8 cellular contexts compared by ENCODE assay signal in genomic region chr6:118618676-118619377, GRCh38. TPM values are rescaled to one million over a fixed set of nuclear protein-coding genes. Genes with fewer than 3 reads are reported as not detected.
DNase-seq lines count a peak whose midpoint lies in the region; ATAC-seq and TF ChIP-seq lines count a peak whose summit lies in the region.

No MANE protein-coding gene starts in this region.

- no peaks in the 10 kb centered on the region for H3K4me1 ChIP-seq in OCI-LY1 (ENCODE audit: insufficient read depth, low read length, severe bottlenecking)
- H3K4me1 ChIP-seq in neuronal stem cell (ENCODE audit: control insufficient read depth in 2 of 2, insufficient read depth in 1 of 2, low read depth in 1 of 2, low read length in 2 of 2): peaks cover 0 to 2% of the 10 kb centered on the region in 2 donors
- H3K4me1 ChIP-seq in suprapubic skin: no peaks in the 10 kb centered on the region

- TF ChIP-seq EP300 in suprapubic skin (IDR thresholded peaks at IDR 0.05): no peak

- H3K27ac ChIP-seq in OCI-LY1 (ENCODE audit: low read depth, low read length, poor library complexity, severe bottlenecking): no peak overlapping the region
- H3K27ac ChIP-seq in neuronal stem cell (replicated peaks; ENCODE audit: low read length): no peak overlapping the region
- no peak overlapping the region for H3K27ac ChIP-seq in suprapubic skin

- no peak overlapping the region for H2BK12ac ChIP-seq in neuronal stem cell (ENCODE audit: low read length)

- H3K79me2 ChIP-seq in OCI-LY1 (ENCODE audit: insufficient read depth, low read length): no peaks in the 10 kb centered on the region

- no peak overlapping the region for H3K14ac ChIP-seq in neuronal stem cell (ENCODE audit: low read length)

- no peaks in the 10 kb centered on the region for H3K79me1 ChIP-seq in neuronal stem cell (ENCODE audit: low read depth, low read length)

- no peak overlapping the region for H2AFZ ChIP-seq in OCI-LY1 (ENCODE audit: low read length)
- H2AFZ ChIP-seq in neuronal stem cell (ENCODE audit: low read length): no peak overlapping the region

- WGBS in neuronal stem cell (ENCODE audit: extremely low coverage in 2 of 2, insufficient read length in 2 of 2, insufficient replicate concordance in 1 of 2), 2 donors: no CpG with 5 or more reads among the region's 15 CpGs
- 68% methylated on average over 15 of the region's 15 CpGs for WGBS in suprapubic skin

- no peak overlapping the region for H4K91ac ChIP-seq in neuronal stem cell (ENCODE audit: low read depth, low read length, poor library complexity)

- H3K23ac ChIP-seq in neuronal stem cell (ENCODE audit: low read depth, low read length, poor library complexity): no peak overlapping the region

- no peaks in the 10 kb centered on the region for H3K9me3 ChIP-seq in OCI-LY1 (ENCODE audit: low read length)
- H3K9me3 ChIP-seq in neuronal stem cell (replicated peaks in 1 of 2; ENCODE audit: control insufficient read depth in 2 of 2, insufficient read depth in 1 of 2, low read depth in 1 of 2, low read length in 2 of 2): peaks cover 0 to 8% of the 10 kb centered on the region in 2 donors
- no peaks in the 10 kb centered on the region for H3K9me3 ChIP-seq in suprapubic skin

- no peak overlapping the region for H4K8ac ChIP-seq in neuronal stem cell (ENCODE audit: low read depth, low read length)

- H3K4ac ChIP-seq in neuronal stem cell (ENCODE audit: low read length): no peak overlapping the region

- peak; percentile 97 for ATAC-seq in GM18867 (IDR thresholded peaks at IDR 0.05; ENCODE audit: unreplicated experiment)
- ATAC-seq in HG03108 (IDR thresholded peaks at IDR 0.05; ENCODE audit: unreplicated experiment): peak; percentile 85

- H3K9me2 ChIP-seq in OCI-LY1 (ENCODE audit: low read depth, low read length): no peaks in the 10 kb centered on the region

- H4K20me1 ChIP-seq in OCI-LY1 (ENCODE audit: insufficient read depth, low read length): no peaks in the 10 kb centered on the region

- H3K4me2 ChIP-seq in OCI-LY1 (ENCODE audit: low read length) (no peak overlapping the region), neuronal stem cell (ENCODE audit: insufficient read depth, low read length, poor library complexity, severe bottlenecking) (no peak overlapping the region)

- H3K36me3 ChIP-seq in OCI-LY1 (ENCODE audit: insufficient read depth, low read length): no peaks in the 10 kb centered on the region
- no peaks in the 10 kb centered on the region for H3K36me3 ChIP-seq in neuronal stem cell (replicated peaks in 1 of 2; ENCODE audit: control insufficient read depth in 2 of 2, insufficient read depth in 2 of 2, low read length in 2 of 2)
- no peaks in the 10 kb centered on the region for H3K36me3 ChIP-seq in suprapubic skin

- no peak for TF ChIP-seq POLR2A in suprapubic skin (IDR thresholded peaks at IDR 0.05)

- H3K27me3 ChIP-seq in OCI-LY1 (ENCODE audit: insufficient read depth, low read length) (no peaks in the 10 kb centered on the region), neuronal stem cell (ENCODE audit: control insufficient read depth in 3 of 3, insufficient read depth in 3 of 3, low read depth in 1 of 3, low read length in 3 of 3) (peaks cover 0 to 1% (median 0%) of the 10 kb centered on the region in 3 experiments), suprapubic skin (no peaks in the 10 kb centered on the region)

- no peak overlapping the region for H2BK15ac ChIP-seq in neuronal stem cell (ENCODE audit: low read length)

- TF ChIP-seq CTCF in OCI-LY1 (IDR thresholded peaks at IDR 0.05; ENCODE audit: low read length): peak; percentile 94
- TF ChIP-seq CTCF in suprapubic skin (IDR thresholded peaks at IDR 0.05): peak; percentile 13 to 80

- H3F3A ChIP-seq in OCI-LY1 (ENCODE audit: insufficient read depth, low read length): no peaks in the 10 kb centered on the region

- DNase-seq in AG20443 (ENCODE audit: low spot score) (peak; percentile 69), fibroblast of peridontal ligament (ENCODE audit: extremely low read depth) (peak; percentile 43), neuronal stem cell (ENCODE audit: low spot score) (peak; percentile 30), suprapubic skin (ENCODE audit: low spot score in 2 of 2) (peak in 1 of 2 donors; percentile 61)
- peak; percentile 79 to 83 for DNase-seq in activated T-cell treated with anti-CD3 and anti-CD28 coated beads, Interleukin-2, amount 50 U/mL, for 48 hours

- H3K18ac ChIP-seq in neuronal stem cell (ENCODE audit: low read length): no peak overlapping the region

- H3K4me3 ChIP-seq in OCI-LY1 (ENCODE audit: low read depth, low read length, poor library complexity, severe bottlenecking): no peak overlapping the region
- no peak overlapping the region for H3K4me3 ChIP-seq in neuronal stem cell (ENCODE audit: low read length in 2 of 2)
- no peak overlapping the region for H3K4me3 ChIP-seq in suprapubic skin

- H2BK120ac ChIP-seq in neuronal stem cell (ENCODE audit: low read depth, low read length): no peak overlapping the region

- H3K9ac ChIP-seq in OCI-LY1 (ENCODE audit: low read length) (no peak overlapping the region), neuronal stem cell (ENCODE audit: low read depth, low read length, poor library complexity) (no peak overlapping the region)

- H2AK5ac ChIP-seq in neuronal stem cell (ENCODE audit: low read depth, low read length): no peak overlapping the region

- H2BK5ac ChIP-seq in neuronal stem cell (ENCODE audit: low read length): no peak overlapping the region

RNA-seq across cellular contexts. Expression of gene CEP85L, which starts 32.6 kb away (rescaled TPM):
- 3.7 TPM for polyA plus RNA-seq in neuronal stem cell (2013, experiment 1 of 2)
- polyA plus RNA-seq in neuronal stem cell (2013, experiment 2 of 2): 3.7 TPM
- 1 to 10 TPM; 4.7 to 9.5 (median 5.3) TPM for total RNA-seq in suprapubic skin
